Comparison of ENCODE assay signal across 1 cellular context in the genomic region with DNA sequence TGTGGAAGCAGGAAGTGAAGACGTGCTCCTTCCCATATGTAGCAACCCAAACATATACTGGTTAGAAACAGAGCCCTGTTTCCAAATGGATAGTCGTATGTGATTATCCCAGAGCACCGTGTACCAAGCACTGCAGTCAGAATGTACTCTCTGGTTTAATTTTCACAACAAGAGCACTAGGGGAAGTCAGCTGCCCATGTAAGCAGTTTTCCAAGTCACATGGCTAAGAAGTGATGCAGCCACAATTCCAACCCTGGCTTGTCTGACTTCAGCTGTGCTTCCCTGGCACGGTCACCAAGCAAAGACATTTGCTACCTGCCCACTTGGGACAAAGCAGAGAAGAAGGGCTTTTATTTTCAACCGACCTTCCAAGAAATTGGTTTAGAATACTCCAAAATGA.
TF ChIP-seq lines count a peak whose summit lies in the region.

No MANE protein-coding gene starts in this region.

TF ChIP-seq in GM23338, 12 proteins besides CTCF, POLR2A, EP300 and RAD21:
- TF ChIP-seq STAT1 (IDR thresholded peaks at IDR 0.05; ENCODE audit: unreplicated experiment): no peak
- TF ChIP-seq ZNF114 (CRISPR knock-in tag; IDR thresholded peaks at IDR 0.05): no peak
- TF ChIP-seq, protein P1, sequence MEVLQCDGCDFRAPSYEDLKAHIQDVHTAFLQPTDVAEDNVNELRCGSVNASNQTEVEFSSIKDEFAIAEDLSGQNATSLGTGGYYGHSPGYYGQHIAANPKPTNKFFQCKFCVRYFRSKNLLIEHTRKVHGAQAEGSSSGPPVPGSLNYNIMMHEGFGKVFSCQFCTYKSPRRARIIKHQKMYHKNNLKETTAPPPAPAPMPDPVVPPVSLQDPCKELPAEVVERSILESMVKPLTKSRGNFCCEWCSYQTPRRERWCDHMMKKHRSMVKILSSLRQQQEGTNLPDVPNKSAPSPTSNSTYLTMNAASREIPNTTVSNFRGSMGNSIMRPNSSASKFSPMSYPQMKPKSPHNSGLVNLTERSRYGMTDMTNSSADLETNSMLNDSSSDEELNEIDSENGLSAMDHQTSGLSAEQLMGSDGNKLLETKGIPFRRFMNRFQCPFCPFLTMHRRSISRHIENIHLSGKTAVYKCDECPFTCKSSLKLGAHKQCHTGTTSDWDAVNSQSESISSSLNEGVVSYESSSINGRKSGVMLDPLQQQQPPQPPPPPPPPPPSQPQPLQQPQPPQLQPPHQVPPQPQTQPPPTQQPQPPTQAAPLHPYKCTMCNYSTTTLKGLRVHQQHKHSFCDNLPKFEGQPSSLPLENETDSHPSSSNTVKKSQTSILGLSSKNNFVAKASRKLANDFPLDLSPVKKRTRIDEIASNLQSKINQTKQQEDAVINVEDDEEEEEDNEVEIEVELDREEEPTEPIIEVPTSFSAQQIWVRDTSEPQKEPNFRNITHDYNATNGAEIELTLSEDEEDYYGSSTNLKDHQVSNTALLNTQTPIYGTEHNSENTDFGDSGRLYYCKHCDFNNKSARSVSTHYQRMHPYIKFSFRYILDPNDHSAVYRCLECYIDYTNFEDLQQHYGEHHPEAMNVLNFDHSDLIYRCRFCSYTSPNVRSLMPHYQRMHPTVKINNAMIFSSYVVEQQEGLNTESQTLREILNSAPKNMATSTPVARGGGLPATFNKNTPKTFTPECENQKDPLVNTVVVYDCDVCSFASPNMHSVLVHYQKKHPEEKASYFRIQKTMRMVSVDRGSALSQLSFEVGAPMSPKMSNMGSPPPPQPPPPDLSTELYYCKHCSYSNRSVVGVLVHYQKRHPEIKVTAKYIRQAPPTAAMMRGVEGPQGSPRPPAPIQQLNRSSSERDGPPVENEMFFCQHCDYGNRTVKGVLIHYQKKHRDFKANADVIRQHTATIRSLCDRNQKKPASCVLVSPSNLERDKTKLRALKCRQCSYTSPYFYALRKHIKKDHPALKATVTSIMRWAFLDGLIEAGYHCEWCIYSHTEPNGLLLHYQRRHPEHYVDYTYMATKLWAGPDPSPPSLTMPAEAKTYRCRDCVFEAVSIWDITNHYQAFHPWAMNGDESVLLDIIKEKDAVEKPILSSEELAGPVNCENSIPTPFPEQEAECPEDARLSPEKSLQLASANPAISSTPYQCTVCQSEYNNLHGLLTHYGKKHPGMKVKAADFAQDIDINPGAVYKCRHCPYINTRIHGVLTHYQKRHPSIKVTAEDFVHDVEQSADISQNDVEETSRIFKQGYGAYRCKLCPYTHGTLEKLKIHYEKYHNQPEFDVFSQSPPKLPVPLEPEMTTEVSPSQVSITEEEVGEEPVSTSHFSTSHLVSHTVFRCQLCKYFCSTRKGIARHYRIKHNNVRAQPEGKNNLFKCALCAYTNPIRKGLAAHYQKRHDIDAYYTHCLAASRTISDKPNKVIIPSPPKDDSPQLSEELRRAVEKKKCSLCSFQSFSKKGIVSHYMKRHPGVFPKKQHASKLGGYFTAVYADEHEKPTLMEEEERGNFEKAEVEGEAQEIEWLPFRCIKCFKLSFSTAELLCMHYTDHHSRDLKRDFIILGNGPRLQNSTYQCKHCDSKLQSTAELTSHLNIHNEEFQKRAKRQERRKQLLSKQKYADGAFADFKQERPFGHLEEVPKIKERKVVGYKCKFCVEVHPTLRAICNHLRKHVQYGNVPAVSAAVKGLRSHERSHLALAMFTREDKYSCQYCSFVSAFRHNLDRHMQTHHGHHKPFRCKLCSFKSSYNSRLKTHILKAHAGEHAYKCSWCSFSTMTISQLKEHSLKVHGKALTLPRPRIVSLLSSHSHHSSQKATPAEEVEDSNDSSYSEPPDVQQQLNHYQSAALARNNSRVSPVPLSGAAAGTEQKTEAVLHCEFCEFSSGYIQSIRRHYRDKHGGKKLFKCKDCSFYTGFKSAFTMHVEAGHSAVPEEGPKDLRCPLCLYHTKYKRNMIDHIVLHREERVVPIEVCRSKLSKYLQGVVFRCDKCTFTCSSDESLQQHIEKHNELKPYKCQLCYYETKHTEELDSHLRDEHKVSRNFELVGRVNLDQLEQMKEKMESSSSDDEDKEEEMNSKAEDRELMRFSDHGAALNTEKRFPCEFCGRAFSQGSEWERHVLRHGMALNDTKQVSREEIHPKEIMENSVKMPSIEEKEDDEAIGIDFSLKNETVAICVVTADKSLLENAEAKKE (CRISPR knock-in tag; IDR thresholded peaks at IDR 0.05): no peak
- no peak for TF ChIP-seq EZH2 (IDR thresholded peaks at IDR 0.05; ENCODE audit: low read depth, unreplicated experiment)
- no peak for TF ChIP-seq REST (IDR thresholded peaks at IDR 0.05; ENCODE audit: unreplicated experiment)
- TF ChIP-seq CREB1 (CRISPR knock-in tag; IDR thresholded peaks at IDR 0.05; ENCODE audit: low read depth): no peak
TF ChIP-seq in GM23338: peak in this region for 0.
